ENCODE assay signal across 1 cellular context in the genomic region with DNA sequence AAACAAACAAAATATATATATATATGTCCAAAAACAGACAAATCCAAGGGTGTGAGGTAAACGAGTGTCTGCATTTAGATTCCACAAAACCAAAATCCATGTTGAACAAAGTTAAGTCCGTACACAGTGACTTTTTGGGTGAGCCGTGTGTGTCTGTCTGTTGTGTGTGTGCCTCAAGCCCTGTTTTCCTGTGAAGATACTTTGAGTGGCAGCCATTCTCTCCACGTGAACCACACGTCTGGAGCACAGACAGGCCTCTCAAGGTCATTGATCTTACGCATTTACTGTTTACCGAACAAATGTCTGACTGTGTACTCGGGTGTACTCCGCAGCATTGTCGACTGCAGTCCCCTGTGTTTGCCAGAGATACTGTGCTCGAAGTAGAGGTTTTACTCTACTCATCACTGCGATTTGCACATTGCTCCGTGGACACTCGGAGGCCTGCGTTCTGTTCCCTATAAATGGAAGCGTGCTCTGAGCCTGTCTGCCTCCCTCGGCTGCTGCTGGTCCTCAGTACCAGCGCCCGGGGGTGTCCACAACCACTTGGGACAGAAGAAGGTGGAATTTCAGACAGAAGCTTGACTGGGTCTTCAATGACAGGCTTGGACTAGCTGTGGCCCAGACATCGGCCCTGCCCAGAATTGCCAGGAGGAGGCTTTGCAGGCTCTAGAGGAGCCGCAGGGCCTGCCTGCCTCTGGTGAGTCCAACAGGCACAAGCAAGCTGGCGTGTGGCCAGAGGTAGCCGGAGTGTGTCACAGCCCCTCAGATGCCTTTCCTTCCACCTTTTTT.
A peak's percentile ranks its signal among the peaks of the same experiment; 100 is the strongest.
TF ChIP-seq lines count a peak whose summit lies in the region.

No MANE protein-coding gene starts in this region.

TF ChIP-seq in IMR-90, 13 proteins besides CTCF, POLR2A, EP300 and RAD21:
- TF ChIP-seq, protein P1, sequence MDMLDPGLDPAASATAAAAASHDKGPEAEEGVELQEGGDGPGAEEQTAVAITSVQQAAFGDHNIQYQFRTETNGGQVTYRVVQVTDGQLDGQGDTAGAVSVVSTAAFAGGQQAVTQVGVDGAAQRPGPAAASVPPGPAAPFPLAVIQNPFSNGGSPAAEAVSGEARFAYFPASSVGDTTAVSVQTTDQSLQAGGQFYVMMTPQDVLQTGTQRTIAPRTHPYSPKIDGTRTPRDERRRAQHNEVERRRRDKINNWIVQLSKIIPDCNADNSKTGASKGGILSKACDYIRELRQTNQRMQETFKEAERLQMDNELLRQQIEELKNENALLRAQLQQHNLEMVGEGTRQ (IDR thresholded peaks at IDR 0.05; ENCODE audit: low read depth, low read length), result no peak
- TF ChIP-seq SMC3 (IDR thresholded peaks at IDR 0.05; ENCODE audit: low read depth, low read length), result 0 out of 2 replicates have a peak, but pooled peaks have one; percentile 1
